In the genomic region with DNA sequence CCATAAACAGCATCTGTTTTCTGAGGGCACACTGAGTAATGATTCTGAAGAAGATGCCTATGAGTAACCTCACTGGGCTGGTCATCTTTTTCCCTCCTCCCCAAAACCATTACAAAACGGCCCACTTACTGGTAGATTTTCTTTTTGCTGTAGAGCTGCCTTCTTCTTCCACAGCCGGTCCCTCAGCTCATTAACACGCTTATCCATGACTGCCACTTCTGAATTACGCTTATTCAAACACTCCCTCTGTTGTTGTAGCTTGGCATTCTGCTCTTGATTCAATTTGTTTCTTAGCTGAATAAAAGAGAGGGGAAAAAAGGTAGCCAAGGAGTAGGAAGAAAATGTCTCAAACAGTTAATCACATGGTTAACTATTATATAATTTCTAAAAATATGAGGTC, we compare ENCODE assay signal across 17 cellular contexts. TPM values are rescaled to one million over a fixed set of nuclear protein-coding genes. Genes with fewer than 3 reads are reported as not detected.
A peak's percentile ranks its signal among the peaks of the same experiment; 100 is the strongest.
DNase-seq lines count a peak whose midpoint lies in the region; ATAC-seq and TF ChIP-seq lines count a peak whose summit lies in the region.
"Had no signal": no experiment of that assay in that cellular context is flagged by ENCODE, and none has a peak within 500 bp of the region (broad histone marks: within the 10 kb centered on the region; RNA-seq: fewer than 3 reads in every experiment).

No MANE protein-coding gene starts in this region.

- no peak for ATAC-seq in HG02970 (IDR thresholded peaks at IDR 0.05; ENCODE audit: low FRiP score, unreplicated experiment)
- ATAC-seq: Right ventricle myocardium inferior had no signal

- TF ChIP-seq POLR2A in erythroblast (IDR thresholded peaks at IDR 0.05; ENCODE audit: low read length), result no peak

- H3K27ac Mint-ChIP-seq in brain, result peak overlapping the region; percentile 9 to 95 (median 77)

- H3K27me3 ChIP-seq in layer of hippocampus (ENCODE audit: control insufficient read depth, insufficient read depth, low read length), result no peaks in the 10 kb centered on the region
- H3K27me3 ChIP-seq: BLaER1 had no signal

- H3K9me3 Mint-ChIP-seq in brain, result peaks cover 0 to 6% (median 3%) of the 10 kb centered on the region in 5 experiments

- H3K27ac ChIP-seq in layer of hippocampus (ENCODE audit: low read depth, low read length) (peak overlapping the region; percentile 91), substantia nigra (ENCODE audit: low read depth, low read length, poor library complexity, severe bottlenecking) (peak overlapping the region; percentile 88)
- H3K27ac ChIP-seq: 22Rv1, BLaER1 had no signal

- peak overlapping the region in 3 of 5 experiments; percentile 5 to 70 (median 11) for H3K4me3 Mint-ChIP-seq in brain

- peak; percentile 21 for DNase-seq in NCI-H146 (lab: John Stamatoyannopoulos, UW)
- DNase-seq in NCI-H146 treated with DMSO at 0.1 percent for 48 hours (lab: John Stamatoyannopoulos, UW; ENCODE audit: unreplicated experiment), result no peak
- DNase-seq in substantia nigra (lab: John Stamatoyannopoulos, UW), result peak in 19 of 49 donors; percentile 14 to 76 (median 28)
- DNase-seq in erythroblast (lab: John Stamatoyannopoulos, UW), result no peak
- DNase-seq in ureter (ENCODE audit: low spot score), result no peak
- DNase-seq: DMS53, KG1, NCI-H1092, NCI-H1694 treated with DMSO at 0.1 percent for 48 hours, NCI-H69, SK-N-SH had no signal

- peaks cover 88% of the 10 kb centered on the region for H3K36me3 Mint-ChIP-seq in brain

- H3K27me3 Mint-ChIP-seq in brain, result no peaks in the 10 kb centered on the region

- H3K4me1 Mint-ChIP-seq in brain, result peaks cover 22% of the 10 kb centered on the region

- TF ChIP-seq CTCF in brain (conservative IDR thresholded peaks at IDR 0.05), result no peak

RNA-seq across cellular contexts. Expression of a gene that starts 43.1 kb away (rescaled TPM):
- 50.6 TPM for polyA plus RNA-seq in brain (ENCODE audit: insufficient read depth, low read depth, low replicate concordance)
- total RNA-seq in ureter, result 34.6 TPM
